In genomic region chr20:7193681-7194080, GRCh38 we compare ENCODE assay signal across 16 cellular contexts.
DNase-seq lines count a peak whose midpoint lies in the region; ATAC-seq, FAIRE-seq and TF ChIP-seq lines count a peak whose summit lies in the region.
"Had no signal": no experiment of that assay in that cellular context is flagged by ENCODE, and none has a peak within 500 bp of the region (broad histone marks: within the 10 kb centered on the region; RNA-seq: fewer than 3 reads in every experiment).

No MANE protein-coding gene starts in this region.

- no peak for ATAC-seq in HepG2
- ATAC-seq in right lobe of liver: no peak

- H3K27me3 ChIP-seq in HepG2 (ENCODE audit: control insufficient read depth in 1 of 2, insufficient read depth in 2 of 2, low read length in 2 of 2) (no peaks in the 10 kb centered on the region), right lobe of liver (no peaks in the 10 kb centered on the region)
- H3K27me3 ChIP-seq: BLaER1 treated with 17β-estradiol and CSF1 and Interleukin-3, amounts not matched to agents 10 nM and 100 nM had no signal

- no peak for FAIRE-seq in HepG2 (lab: Jason Lieb, UNC)
- FAIRE-seq: GM19239 had no signal

- no peak for TF ChIP-seq POLR2A in HepG2 (IDR thresholded peaks at IDR 0.05; ENCODE audit: insufficient read depth in 1 of 2, low read depth in 2 of 2, low read length in 2 of 2)
- TF ChIP-seq POLR2A in right lobe of liver (IDR thresholded peaks at IDR 0.05): no peak

- no peak for TF ChIP-seq RAD21 in HepG2 (CRISPR knock-in tag; IDR thresholded peaks at IDR 0.05)

- H3K79me2 ChIP-seq in HepG2 (ENCODE audit: insufficient read depth, low read length): no peaks in the 10 kb centered on the region

- in situ Hi-C loops in HepG2 (cut with HindIII; ENCODE audit: extremely low pct_ligation_motif_present, low pct_unique_long_range_greater_than_20kb): no loop called here

- TF ChIP-seq CTCF in HepG2 (CRISPR knock-in tag; IDR thresholded peaks at IDR 0.05): no peak
- no peak for TF ChIP-seq CTCF in right lobe of liver (IDR thresholded peaks at IDR 0.05)
- TF ChIP-seq CTCF in choroid plexus epithelial cell (conservative IDR thresholded peaks at IDR 0.05; ENCODE audit: low read depth, low read length): no peak
- TF ChIP-seq CTCF in foreskin fibroblast (IDR thresholded peaks at IDR 0.05; ENCODE audit: low read depth, low read length): no peak

- BruUV-seq in HepG2 (replicated peaks; lab: Mats Ljungman, UMichigan): no TSS peak

- H4K20me1 ChIP-seq in HepG2 (ENCODE audit: insufficient read depth, low read length): no peaks in the 10 kb centered on the region
- H4K20me1 ChIP-seq: BLaER1 treated with 17β-estradiol and CSF1 and Interleukin-3, amounts not matched to agents 10 nM and 100 nM had no signal

- H3K36me3 ChIP-seq in HepG2 (replicated peaks in 1 of 2; ENCODE audit: control insufficient read depth in 1 of 2, insufficient read depth in 2 of 2, low read length in 2 of 2) (no peaks in the 10 kb centered on the region), right lobe of liver (no peaks in the 10 kb centered on the region)
- H3K36me3 ChIP-seq: BLaER1 treated with 17β-estradiol and CSF1 and Interleukin-3, amounts not matched to agents 10 nM and 100 nM had no signal

- 31% methylated on average over 4 of the region's 4 CpGs for WGBS in HepG2 (ENCODE audit: low lambda C conversion rate)
- 74% methylated on average over 4 of the region's 4 CpGs for WGBS in right lobe of liver (ENCODE audit: insufficient coverage, low coverage, low lambda C conversion rate, missing lambda C conversion rate)

- DNase-seq in HepG2 (ENCODE audit: low spot score) (no peak), right lobe of liver (no peak), choroid plexus epithelial cell (ENCODE audit: low read depth) (peak; percentile 34), foreskin fibroblast (peak; percentile 7 to 35), globus pallidus (ENCODE audit: low spot score) (no peak), A172 (ENCODE audit: low spot score) (no peak)
- DNase-seq in stimulated activated CD4-positive, alpha-beta T cell treated with anti-CD3 and anti-CD28 coated beads, Interleukin-2, amount 100 ng/mL, for 24 hours: no peak
- DNase-seq: 8988T; ACHN; CD4-positive, CD25-positive, alpha-beta regulatory T cell; DMS53; GF-D8; GOT3; H9 had no signal

- no peak overlapping the region for H3K4me2 ChIP-seq in HepG2 (ENCODE audit: low read depth, low read length)
- H3K4me2 ChIP-seq: BLaER1 treated with 17β-estradiol and CSF1 and Interleukin-3, amounts not matched to agents 10 nM and 100 nM had no signal

- POLR2A ChIA-PET in HepG2 (lab: Yijun Ruan, JAX): no interaction called here

- TF ChIP-seq EP300 in HepG2 (IDR thresholded peaks at IDR 0.05; ENCODE audit: low read depth in 2 of 2, low read length in 2 of 2): no peak
- TF ChIP-seq EP300 in HepG2 (CRISPR knock-in tag; IDR thresholded peaks at IDR 0.05; ENCODE audit: borderline replicate concordance): no peak

- H3K4me1 ChIP-seq in HepG2 (ENCODE audit: insufficient read depth, low read length): no peaks in the 10 kb centered on the region
- no peaks in the 10 kb centered on the region for H3K4me1 ChIP-seq in right lobe of liver
- H3K4me1 ChIP-seq: BLaER1 treated with 17β-estradiol and CSF1 and Interleukin-3, amounts not matched to agents 10 nM and 100 nM had no signal

- H2AFZ ChIP-seq in HepG2 (ENCODE audit: low read length): no peak overlapping the region

- intact Hi-C loops in HepG2 (cut with micrococcal nuclease; ENCODE audit: unreplicated experiment) (no loop called here), right lobe of liver (cut with DNase I) (no loop called here)

- H3K4me3 ChIP-seq in HepG2 (replicated peaks in 1 of 3; ENCODE audit: insufficient read depth in 1 of 3, low read depth in 2 of 3, low read length in 3 of 3) (no peak overlapping the region), right lobe of liver (no peak overlapping the region), choroid plexus epithelial cell (ENCODE audit: low read depth, low read length) (no peak overlapping the region), foreskin fibroblast (ENCODE audit: low read depth in 1 of 2, low read length in 2 of 2) (no peak overlapping the region)
- H3K4me3 ChIP-seq: BLaER1 treated with 17β-estradiol and CSF1 and Interleukin-3, amounts not matched to agents 10 nM and 100 nM had no signal

- H3K27ac ChIP-seq in HepG2 (ENCODE audit: extremely low read length, insufficient read depth, low read length): no peak overlapping the region
- H3K27ac ChIP-seq in right lobe of liver: no peak overlapping the region
- H3K27ac ChIP-seq: BLaER1 treated with 17β-estradiol and CSF1 and Interleukin-3, amounts not matched to agents 10 nM and 100 nM had no signal

- CTCF ChIA-PET in HepG2 (lab: Yijun Ruan, JAX; ENCODE audit: low intra/inter-chr PET ratio, low total read pairs): no interaction called here

- no peak overlapping the region for H3K9ac ChIP-seq in HepG2 (ENCODE audit: insufficient read depth, low read depth, low read length)
- H3K9ac ChIP-seq: BLaER1 treated with 17β-estradiol and CSF1 and Interleukin-3, amounts not matched to agents 10 nM and 100 nM had no signal

- peaks cover 77% of the 10 kb centered on the region for H3K9me3 ChIP-seq in HepG2 (ENCODE audit: low read length)
- no peaks in the 10 kb centered on the region for H3K9me3 ChIP-seq in right lobe of liver
- H3K9me3 ChIP-seq: BLaER1 treated with 17β-estradiol and CSF1 and Interleukin-3, amounts not matched to agents 10 nM and 100 nM had no signal

TF ChIP-seq in HepG2, 621 proteins besides CTCF, POLR2A, EP300 and RAD21:
- TF ChIP-seq CREB1 (IDR thresholded peaks at IDR 0.05) (peak; percentile 33), CREB1 (CRISPR knock-in tag; IDR thresholded peaks at IDR 0.05) (no peak), KLF15 (CRISPR knock-in tag; IDR thresholded peaks at IDR 0.05; ENCODE audit: borderline replicate concordance) (no peak)

Comparison
In these comparisons a context has a peak if more than half of its experiments do, and no peak if none do; other contexts are left out.
1. DNase-seq: peak in choroid plexus epithelial cell (single experiment) and foreskin fibroblast (2 of 2); none in HepG2 (single experiment), right lobe of liver (0 of 3), stimulated activated CD4-positive, alpha-beta T cell treated with anti-CD3 and anti-CD28 coated beads, Interleukin-2, amount 100 ng/mL, for 24 hours (0 of 2), globus pallidus (single experiment) and A172 (single experiment).